ENCODE assay signal across 9 cellular contexts in the genomic region with DNA sequence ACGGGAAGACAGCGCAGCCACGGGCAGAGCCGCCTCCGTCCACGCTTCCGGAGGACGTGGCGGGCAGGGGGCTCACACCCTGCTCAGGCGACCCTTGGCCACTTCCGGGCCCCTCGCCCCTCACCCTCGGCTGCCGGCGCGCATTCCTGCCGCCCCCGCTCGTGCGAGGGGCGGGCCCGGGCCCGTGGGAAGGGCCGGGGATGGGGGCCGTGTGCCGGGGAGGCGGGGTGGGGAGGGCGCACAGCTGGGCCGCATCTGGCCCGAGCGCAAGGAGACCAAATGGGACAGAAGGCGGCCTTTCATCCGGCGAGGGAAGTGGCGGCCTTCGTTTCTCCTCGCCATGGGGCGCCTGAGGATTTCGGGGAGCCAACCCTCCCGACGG. TPM values are rescaled to one million over a fixed set of nuclear protein-coding genes. Genes with fewer than 3 reads are reported as not detected.
DNase-seq lines count a peak whose midpoint lies in the region; ATAC-seq and TF ChIP-seq lines count a peak whose summit lies in the region.
"Had no signal": no experiment of that assay in that cellular context is flagged by ENCODE, and none has a peak within 500 bp of the region (broad histone marks: within the 10 kb centered on the region; RNA-seq: fewer than 3 reads in every experiment).

No MANE protein-coding gene starts in this region.

- ATAC-seq in GM21447 (IDR thresholded peaks at IDR 0.05; ENCODE audit: unreplicated experiment), result no peak

- H3K36me3 ChIP-seq in SK-N-MC (ENCODE audit: insufficient read depth, low read length), result no peaks in the 10 kb centered on the region
- no peaks in the 10 kb centered on the region for H3K36me3 ChIP-seq in rectal smooth muscle tissue (ENCODE audit: control insufficient read depth, insufficient read depth, low read length)

- H3K9me3 ChIP-seq in SK-N-MC (ENCODE audit: low read depth, low read length), result no peaks in the 10 kb centered on the region

- no peak overlapping the region for H3K9ac ChIP-seq in SK-N-MC (ENCODE audit: insufficient read length)
- H3K9ac ChIP-seq in rectal smooth muscle tissue (ENCODE audit: low read length), result no peak overlapping the region

- no peak for DNase-seq in GM12864 (ENCODE audit: low read depth)
- no peak for DNase-seq in SK-N-MC (ENCODE audit: low read depth, low spot score)
- no peak for DNase-seq in fibroblast of villous mesenchyme (ENCODE audit: low read depth)
- DNase-seq in NCI-H526 (lab: John Stamatoyannopoulos, UW), result no peak
- no peak for DNase-seq in SK-N-DZ (ENCODE audit: low spot score)
- no peak for DNase-seq in hepatic stellate cell (ENCODE audit: low spot score)
- DNase-seq: NCI-H187 treated with DMSO at 0.1 percent for 48 hours had no signal

- peaks cover 4% of the 10 kb centered on the region for H3K4me1 ChIP-seq in rectal smooth muscle tissue (ENCODE audit: control insufficient read depth, insufficient read depth, low read length)

- H3K27ac ChIP-seq in SK-N-MC, result no peak overlapping the region
- no peak overlapping the region for H3K27ac ChIP-seq in rectal smooth muscle tissue (ENCODE audit: low read depth, low read length)

- H3K27me3 ChIP-seq in rectal smooth muscle tissue (ENCODE audit: control insufficient read depth, insufficient read depth, low read length), result peaks cover 20% of the 10 kb centered on the region

- H3K4me3 ChIP-seq in GM12864 (ENCODE audit: low read depth, low read length) (peak overlapping the region; percentile 56), SK-N-MC (peak overlapping the region; percentile 75), fibroblast of villous mesenchyme (ENCODE audit: low read depth, low read length) (peak overlapping the region; percentile 51), rectal smooth muscle tissue (ENCODE audit: low read length) (peak overlapping the region; percentile 64)

- TF ChIP-seq CTCF in GM12864 (IDR thresholded peaks at IDR 0.05; ENCODE audit: low read depth, low read length, missing control alignments) (no peak), fibroblast of villous mesenchyme (IDR thresholded peaks at IDR 0.05; ENCODE audit: insufficient read depth, low read depth, low read length) (no peak)

RNA-seq across cellular contexts. Expression of a gene that starts 0.8 kb away (rescaled TPM):
- total RNA-seq in fibroblast of villous mesenchyme, result 7.4 and 10.8 TPM in 2 replicates
- 21.8 and 24.5 TPM in 2 replicates for polyA plus RNA-seq in SK-N-DZ (2014; cell fraction: cytosol; rRNA removed)
- 50.4 and 51.5 TPM in 2 replicates for polyA plus RNA-seq in SK-N-DZ (2014; cell fraction: nucleus; rRNA removed)

RNA-seq across cellular contexts. Expression of a gene that starts 36.6 kb away (rescaled TPM):
- 23.3 and 27.7 TPM in 2 replicates for total RNA-seq in fibroblast of villous mesenchyme
- polyA plus RNA-seq in SK-N-DZ (2014; cell fraction: cytosol; rRNA removed), result 76.1 and 82.5 TPM in 2 replicates
- 306 and 317 TPM in 2 replicates for polyA plus RNA-seq in SK-N-DZ (2014; cell fraction: nucleus; rRNA removed)

RNA-seq across cellular contexts. Expression of a gene that starts 40.1 kb away (rescaled TPM):
- 13.2 and 13.4 TPM in 2 replicates for total RNA-seq in fibroblast of villous mesenchyme
- polyA plus RNA-seq in SK-N-DZ (2014; cell fraction: cytosol; rRNA removed), result 2.9 and 3.2 TPM in 2 replicates
- 13.3 and 22.4 TPM in 2 replicates for polyA plus RNA-seq in SK-N-DZ (2014; cell fraction: nucleus; rRNA removed)

RNA-seq across cellular contexts. Expression of a gene that starts 42.5 kb away (rescaled TPM):
- total RNA-seq in fibroblast of villous mesenchyme, result not detected in 2 replicates
- polyA plus RNA-seq in SK-N-DZ (2014; cell fraction: cytosol; rRNA removed), result not detected in 2 replicates
- polyA plus RNA-seq in SK-N-DZ (2014; cell fraction: nucleus; rRNA removed), result not detected in 2 replicates
